ENCODE assay signal across 14 cellular contexts in genomic region chr12:80714055-80714454, GRCh38. TPM values are rescaled to one million over a fixed set of nuclear protein-coding genes. Genes with fewer than 3 reads are reported as not detected.
DNase-seq lines count a peak whose midpoint lies in the region; ATAC-seq and TF ChIP-seq lines count a peak whose summit lies in the region.
"Had no signal": no experiment of that assay in that cellular context is flagged by ENCODE, and none has a peak within 500 bp of the region (broad histone marks: within the 10 kb centered on the region; RNA-seq: fewer than 3 reads in every experiment).

No MANE protein-coding gene starts in this region.

- TF ChIP-seq CTCF in AG09309 (IDR thresholded peaks at IDR 0.05; ENCODE audit: control insufficient read depth, insufficient read depth, low read depth, low read length, missing control alignments) (no peak), WI38 (IDR thresholded peaks at IDR 0.05; ENCODE audit: low read depth, low read length) (no peak), right atrium auricular region (IDR thresholded peaks at IDR 0.05) (no peak), neural progenitor cell (IDR thresholded peaks at IDR 0.05) (no peak)

- H3K9ac ChIP-seq in neural progenitor cell: no peak overlapping the region

- peak overlapping the region; percentile 40 for H2AFZ ChIP-seq in neural progenitor cell (replicated peaks)

- no peaks in the 10 kb centered on the region for H3K9me3 ChIP-seq in right atrium auricular region
- H3K9me3 ChIP-seq in neural progenitor cell (ENCODE audit: low read depth): no peaks in the 10 kb centered on the region
- H3K9me3 ChIP-seq: colonic mucosa had no signal

- peak overlapping the region; percentile 16 for H3K4me3 Mint-ChIP-seq in neural progenitor cell

- H3K27me3 ChIP-seq in right atrium auricular region (no peaks in the 10 kb centered on the region), neural progenitor cell (peaks cover 71% of the 10 kb centered on the region)

- no peak overlapping the region for H3K27ac Mint-ChIP-seq in neural progenitor cell

- H3K36me3 ChIP-seq in right atrium auricular region: no peaks in the 10 kb centered on the region
- no peaks in the 10 kb centered on the region for H3K36me3 ChIP-seq in neural progenitor cell
- H3K36me3 ChIP-seq: colonic mucosa had no signal

- no peak overlapping the region for H3K27ac ChIP-seq in right atrium auricular region
- H3K27ac ChIP-seq in neural progenitor cell: no peak overlapping the region
- H3K27ac ChIP-seq: colonic mucosa had no signal

- H3K4me1 ChIP-seq in right atrium auricular region: peaks cover 0 to 3% of the 10 kb centered on the region in 2 donors
- peaks cover 34% of the 10 kb centered on the region for H3K4me1 ChIP-seq in neural progenitor cell
- H3K4me1 ChIP-seq: colonic mucosa had no signal

- H3K27me3 Mint-ChIP-seq in neural progenitor cell (ENCODE audit: insufficient read depth, low read depth): peaks cover 27% of the 10 kb centered on the region

- peaks cover 39% of the 10 kb centered on the region for H3F3A ChIP-seq in neural progenitor cell (ENCODE audit: low read depth)

- peak overlapping the region; percentile 75 for H3K4me2 ChIP-seq in neural progenitor cell

- peaks cover 33% of the 10 kb centered on the region for H3K4me1 Mint-ChIP-seq in neural progenitor cell

- ATAC-seq in GM18498 (IDR thresholded peaks at IDR 0.05; ENCODE audit: unreplicated experiment): no peak
- no peak for ATAC-seq in HG03175 (IDR thresholded peaks at IDR 0.05; ENCODE audit: unreplicated experiment)
- ATAC-seq in HG02885 (IDR thresholded peaks at IDR 0.05; ENCODE audit: poor library complexity, unreplicated experiment): no peak

- DNase-seq in AG09309 (ENCODE audit: low read depth) (no peak), right atrium auricular region (ENCODE audit: low spot score) (no peak), neural progenitor cell (ENCODE audit: low spot score) (peak; percentile 73), HuH-7 (ENCODE audit: low spot score) (no peak)
- DNase-seq: activated CD4-positive, alpha-beta T cell treated with anti-CD3 and anti-CD28 coated beads for 48 hours; activated gamma-delta T cell; colonic mucosa; NCI-H2107 had no signal

- H3K79me2 ChIP-seq in neural progenitor cell (ENCODE audit: low read depth): no peaks in the 10 kb centered on the region

- H3K4me3 ChIP-seq in AG09309 (ENCODE audit: control insufficient read depth, low read depth, low read length) (peak overlapping the region; percentile 10), WI38 (ENCODE audit: low read depth, low read length) (peak overlapping the region; percentile 47), right atrium auricular region (peak overlapping the region; percentile 2 to 13), neural progenitor cell (peak overlapping the region; percentile 37)
- H3K4me3 ChIP-seq: colonic mucosa had no signal

- peaks cover 4% of the 10 kb centered on the region for H3K9me3 Mint-ChIP-seq in neural progenitor cell

- no peaks in the 10 kb centered on the region for H4K20me1 ChIP-seq in neural progenitor cell (ENCODE audit: low read depth)

- H3K36me3 Mint-ChIP-seq in neural progenitor cell: no peaks in the 10 kb centered on the region

RNA-seq across cellular contexts. Expression of gene MYF5, which starts 2.7 kb away (rescaled TPM):
- not detected for total RNA-seq in right atrium auricular region
- not detected in 2 replicates for total RNA-seq in neural progenitor cell (ENCODE audit: low replicate concordance)
- total RNA-seq: colonic mucosa, Daoy, mononuclear cell had no signal

RNA-seq across cellular contexts. Expression of gene MYF6, which starts 6.6 kb away (rescaled TPM):
- total RNA-seq in right atrium auricular region (under 1 TPM in 1 of 2 donors, not detected in 1; 0.28 TPM), neural progenitor cell (ENCODE audit: low replicate concordance) (0.43 and 0.97 TPM in 2 replicates)
- total RNA-seq: colonic mucosa, Daoy, mononuclear cell had no signal
